Comparison of ENCODE assay signal across 18 cellular contexts in genomic region chr1:159927211-159927886, GRCh38. TPM values are rescaled to one million over a fixed set of nuclear protein-coding genes. Genes with fewer than 3 reads are reported as not detected.
A peak's percentile ranks its signal among the peaks of the same experiment; 100 is the strongest.
DNase-seq lines count a peak whose midpoint lies in the region; TF ChIP-seq lines count a peak whose summit lies in the region.
"Had no signal": no experiment of that assay in that cellular context is flagged by ENCODE, and none has a peak within 500 bp of the region (broad histone marks: within the 10 kb centered on the region; RNA-seq: fewer than 3 reads in every experiment).

No MANE protein-coding gene starts in this region.

- TF ChIP-seq CTCF in OCI-LY3 (IDR thresholded peaks at IDR 0.05; ENCODE audit: low read depth, low read length), result no peak
- no peak for TF ChIP-seq CTCF in glutamatergic neuron (IDR thresholded peaks at IDR 0.05; ENCODE audit: partially characterized antibody, unreplicated experiment)
- TF ChIP-seq CTCF in osteoblast (IDR thresholded peaks at IDR 0.05; ENCODE audit: extremely low read depth, low read depth, low read length), result no peak
- no peak for TF ChIP-seq CTCF in colonic mucosa (IDR thresholded peaks at IDR 0.05)

- H3K4me1 ChIP-seq in OCI-LY3 (ENCODE audit: low read length), result peaks cover 42% of the 10 kb centered on the region
- peaks cover 26% of the 10 kb centered on the region for H3K4me1 ChIP-seq in osteoblast (ENCODE audit: insufficient read depth, low read length)
- no peaks in the 10 kb centered on the region for H3K4me1 ChIP-seq in colonic mucosa

- peak overlapping the region; percentile 18; the same call in 1 of the 2 replicates for H3K9ac ChIP-seq in OCI-LY3 (ENCODE audit: low read length)
- H3K9ac ChIP-seq in colonic mucosa (ENCODE audit: low read depth in 2 of 2, low read length in 2 of 2), result no peak overlapping the region

- H3K36me3 Mint-ChIP-seq in glutamatergic neuron (ENCODE audit: unreplicated experiment), result peaks cover 5% of the 10 kb centered on the region

- H2AFZ ChIP-seq in OCI-LY3 (ENCODE audit: low read depth, low read length) (no peak overlapping the region), osteoblast (ENCODE audit: low read length) (no peak overlapping the region)

- no peaks in the 10 kb centered on the region for H3K27me3 ChIP-seq in OCI-LY3 (ENCODE audit: low read depth, low read length)
- H3K27me3 ChIP-seq in osteoblast (ENCODE audit: insufficient read depth, low read length), result no peaks in the 10 kb centered on the region
- no peaks in the 10 kb centered on the region for H3K27me3 ChIP-seq in colonic mucosa
- H3K27me3 ChIP-seq: Peyer's patch had no signal

- H3K27ac ChIP-seq in OCI-LY3 (ENCODE audit: low read length), result no peak overlapping the region
- H3K27ac ChIP-seq in osteoblast (ENCODE audit: low read depth, low read length), result no peak overlapping the region
- H3K27ac ChIP-seq in colonic mucosa, result no peak overlapping the region

- H3K36me3 ChIP-seq in OCI-LY3 (replicated peaks; ENCODE audit: low read depth, low read length) (peaks cover 25% of the 10 kb centered on the region), osteoblast (ENCODE audit: insufficient read depth, low read length) (no peaks in the 10 kb centered on the region), colonic mucosa (no peaks in the 10 kb centered on the region)
- H3K36me3 ChIP-seq: Peyer's patch had no signal

- H3K4me1 Mint-ChIP-seq in glutamatergic neuron (ENCODE audit: low read depth, unreplicated experiment), result peaks cover 26% of the 10 kb centered on the region

- H3K4me2 ChIP-seq in OCI-LY3 (ENCODE audit: low read length) (peak overlapping the region; percentile 74), osteoblast (ENCODE audit: insufficient read depth, low read length) (no peak overlapping the region)

- peaks cover 14% of the 10 kb centered on the region for H3K27me3 Mint-ChIP-seq in glutamatergic neuron (ENCODE audit: unreplicated experiment)

- H4K20me1 ChIP-seq in OCI-LY3 (ENCODE audit: insufficient read depth, low read length) (peaks cover 19% of the 10 kb centered on the region), osteoblast (ENCODE audit: insufficient read depth, low read length) (peaks cover 11% of the 10 kb centered on the region)

- intact Hi-C loops in colonic mucosa (cut with DNase I), result no loop called here

- H3K4me3 ChIP-seq in OCI-LY3 (ENCODE audit: low read length), result peak overlapping the region; percentile 40
- no peak overlapping the region for H3K4me3 ChIP-seq in osteoblast (ENCODE audit: insufficient read depth, low read length)
- H3K4me3 ChIP-seq in colonic mucosa, result no peak overlapping the region
- H3K4me3 ChIP-seq: Peyer's patch had no signal

- no peak overlapping the region for H3K4me3 Mint-ChIP-seq in glutamatergic neuron (ENCODE audit: unreplicated experiment)

- H3K79me2 ChIP-seq in OCI-LY3 (ENCODE audit: low read length) (peaks cover 43% of the 10 kb centered on the region), osteoblast (ENCODE audit: insufficient read depth, low read length) (peaks cover 30% of the 10 kb centered on the region)

- H3K9me3 ChIP-seq in OCI-LY3 (ENCODE audit: insufficient read depth, low read length), result no peaks in the 10 kb centered on the region
- no peaks in the 10 kb centered on the region for H3K9me3 ChIP-seq in osteoblast (ENCODE audit: low read depth, low read length)
- no peaks in the 10 kb centered on the region for H3K9me3 ChIP-seq in colonic mucosa
- H3K9me3 ChIP-seq: Caco-2, Peyer's patch had no signal

- H3K27ac Mint-ChIP-seq in glutamatergic neuron (ENCODE audit: unreplicated experiment), result peak overlapping the region; percentile 64

- DNase-seq in NCI-H82 (lab: John Stamatoyannopoulos, UW) (peak; percentile 63), NCI-H82 treated with DMSO at 0.1 percent for 48 hours (lab: John Stamatoyannopoulos, UW; ENCODE audit: unreplicated experiment) (no peak), glutamatergic neuron (no peak), osteoblast (ENCODE audit: insufficient read length, low spot score, missing footprints) (peak; percentile 54), NCI-H1092 (lab: John Stamatoyannopoulos, UW) (no peak), colonic mucosa (no peak)
- no peak for DNase-seq in central memory CD4-positive, alpha-beta T cell
- DNase-seq: C1 segment of cervical spinal cord, Caco-2, IMR-90, Kasumi-1, NCI-H1417 treated with DMSO at 0.1 percent for 48 hours, NCI-H2081 treated with DMSO at 0.1 percent for 48 hours, NCI-H774, SHP77 had no signal

- peaks cover 16% of the 10 kb centered on the region for H3K9me3 Mint-ChIP-seq in glutamatergic neuron (ENCODE audit: unreplicated experiment)

RNA-seq across cellular contexts. Expression of gene TAGLN2, which starts 2.0 kb away (rescaled TPM):
- total RNA-seq in glutamatergic neuron (ENCODE audit: unreplicated experiment), result 160 TPM
- total RNA-seq in osteoblast, result 156 and 159 TPM in 2 replicates
- total RNA-seq in colonic mucosa, result 100 to 1,000 TPM; 354 to 515 TPM

RNA-seq across cellular contexts. Expression of gene IGSF9, which starts 18.1 kb away (rescaled TPM):
- total RNA-seq in glutamatergic neuron (ENCODE audit: unreplicated experiment) (23.4 TPM), osteoblast (under 0.01 TPM in 2 replicates), colonic mucosa (10 to 100 TPM; 14.1 to 41.8 TPM)
- total RNA-seq: IMR-90 had no signal

RNA-seq across cellular contexts. Expression of gene SLAMF9, which starts 26.7 kb away (rescaled TPM):
- total RNA-seq in glutamatergic neuron (ENCODE audit: unreplicated experiment) (not detected), osteoblast (not detected in 2 replicates), colonic mucosa (not detected)
- total RNA-seq: HT-29, Peyer's patch had no signal

RNA-seq across cellular contexts. Expression of gene CFAP45, which starts 27.4 kb away (rescaled TPM):
- total RNA-seq in glutamatergic neuron (ENCODE audit: unreplicated experiment), result 0.49 TPM
- 0.29 and 0.36 TPM in 2 replicates for total RNA-seq in osteoblast
- under 1 TPM in 1 of 2 donors, not detected in 1; 0.30 TPM for total RNA-seq in colonic mucosa
- total RNA-seq: HT-29 had no signal

Comparison
In these comparisons a context has a peak if more than half of its experiments do, and no peak if none do; other contexts are left out.
1. DNase-seq: peak in NCI-H82 (single experiment) and osteoblast (single experiment); none in NCI-H82 treated with DMSO at 0.1 percent for 48 hours (single experiment), glutamatergic neuron (single experiment), NCI-H1092 (single experiment), colonic mucosa (single experiment) and central memory CD4-positive, alpha-beta T cell (single experiment).
2. RNA of gene IGSF9, which starts 18.1 kb away (total RNA-seq): 14.1 to 41.8 TPM in colonic mucosa and 23.4 TPM in glutamatergic neuron (single experiment); under 0.01 TPM in osteoblast; every median in the first group is over 10 times any median in the second.